Comparison of ENCODE assay signal across 12 cellular contexts in the genomic region with DNA sequence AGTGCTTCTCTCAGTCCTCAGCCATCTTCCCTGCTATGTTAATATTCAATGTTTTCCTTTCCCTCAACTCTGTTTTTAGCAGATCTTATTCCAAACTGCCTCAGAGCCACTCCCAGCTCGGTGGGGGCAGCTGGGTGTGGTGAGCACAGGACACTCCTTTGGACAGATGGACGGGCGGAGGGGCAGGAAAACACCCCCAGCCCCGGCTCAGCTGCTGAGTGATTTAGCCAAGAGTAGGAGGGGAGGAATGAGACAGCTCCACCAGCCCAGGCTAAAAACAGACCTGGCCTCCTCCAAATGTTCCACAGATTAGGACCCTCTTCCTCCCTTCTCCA.
DNase-seq lines count a peak whose midpoint lies in the region; ATAC-seq and TF ChIP-seq lines count a peak whose summit lies in the region.
"Had no signal": no experiment of that assay in that cellular context is flagged by ENCODE, and none has a peak within 500 bp of the region (broad histone marks: within the 10 kb centered on the region; RNA-seq: fewer than 3 reads in every experiment).

No MANE protein-coding gene starts in this region.

- intact Hi-C loops in transverse colon (cut with DNase I; ENCODE audit: low total_unique reads), result no loop called here

- WGBS in transverse colon (ENCODE audit: low coverage in 1 of 2), 2 donors, result 21% methylated on average over 4 of the region's 4 CpGs; no CpG with 5 or more reads in 1 of the 2 donors

- H3K36me3 Mint-ChIP-seq in activated naive CD4-positive, alpha-beta T cell treated with anti-CD3 and anti-CD28 coated beads, Interleukin-2, amount 50 U/mL, for 24 hours, result peaks cover 1% of the 10 kb centered on the region
- H3K36me3 Mint-ChIP-seq in activated CD4-positive, alpha-beta memory T cell treated with anti-CD3 and anti-CD28 coated beads, Interleukin-2, amount 10 ng/mL, durations not matched to agents 7 days and 5 days (ENCODE audit: low read depth), result peaks cover 13% of the 10 kb centered on the region

- H3K36me3 ChIP-seq in iPS-20b (ENCODE audit: insufficient read depth, low read depth, low read length) (no peaks in the 10 kb centered on the region), transverse colon (no peaks in the 10 kb centered on the region)
- H3K36me3 ChIP-seq: BLaER1, prostate gland had no signal

- H3K27me3 ChIP-seq in iPS-20b (ENCODE audit: insufficient read depth, low read length) (no peaks in the 10 kb centered on the region), transverse colon (no peaks in the 10 kb centered on the region)
- H3K27me3 ChIP-seq: BLaER1 had no signal

- POLR2A ChIA-PET in activated CD4-positive, alpha-beta memory T cell treated with anti-CD3 and anti-CD28 coated beads, Interleukin-2, amount 10 ng/mL, durations not matched to agents 7 days and 5 days (lab: Charles Lee), result interaction anchor here (0.7 to 3.8 kb wide), 5 partner anchors 9 to 87 kb away, joined by 3 to 22 read pairs (median 4); partner anchors contain the start of gene CD2

- no peak for ATAC-seq in GM21528 (IDR thresholded peaks at IDR 0.05; ENCODE audit: low FRiP score, unreplicated experiment)

- H3K4me3 ChIP-seq in iPS-20b (ENCODE audit: low read length), result no peak overlapping the region
- H3K4me3 ChIP-seq in transverse colon, result peak overlapping the region in 1 of 4 donors; percentile 5
- H3K4me3 ChIP-seq: BLaER1, prostate gland had no signal

- no peak for TF ChIP-seq POLR2A in transverse colon (IDR thresholded peaks at IDR 0.05)

- no peak for TF ChIP-seq CTCF in transverse colon (IDR thresholded peaks at IDR 0.05)

- 0 out of 2 replicates have a peak overlapping the region, but pooled peaks have one; percentile 8 for H3K9ac ChIP-seq in iPS-20b (ENCODE audit: low read depth, low read length)
- H3K9ac ChIP-seq: BLaER1 had no signal

- CTCF ChIA-PET in activated CD4-positive, alpha-beta memory T cell treated with anti-CD3 and anti-CD28 coated beads, Interleukin-2, amount 10 ng/mL, durations not matched to agents 7 days and 5 days (lab: Charles Lee), result interaction anchor here (2.1 kb wide), 1 partner anchor 88 kb away, joined by 9 read pairs; no protein-coding TSS in a partner anchor

- no peak for DNase-seq in activated naive CD4-positive, alpha-beta T cell (lab: John Stamatoyannopoulos, UW)
- DNase-seq in activated CD4-positive, alpha-beta memory T cell treated with anti-CD3 and anti-CD28 coated beads, Interleukin-2, amount 10 ng/mL, durations not matched to agents 7 days and 5 days, result no peak
- DNase-seq in transverse colon (peak; percentile 65), HT-29 (ENCODE audit: low spot score) (no peak)
- DNase-seq in stimulated activated CD4-positive, alpha-beta T cell treated with anti-CD3 and anti-CD28 coated beads, Interleukin-4, amount 100 ng/mL, for 24 hours, result no peak
- DNase-seq: activated T-cell treated with anti-CD3 and anti-CD28 coated beads for 4 hours, NCI-H1930 had no signal

- in situ Hi-C loops in transverse colon (cut with MboI; ENCODE audit: low pct_ligation_motif_present in 1 of 4, low pct_unique_long_range_greater_than_20kb in 1 of 4, low sequenced_read_pairs in 3 of 4), result no loop called here

- H3K4me3 Mint-ChIP-seq in activated naive CD4-positive, alpha-beta T cell treated with anti-CD3 and anti-CD28 coated beads, Interleukin-2, amount 50 U/mL, for 24 hours, result peak overlapping the region; percentile 31
- no peak overlapping the region for H3K4me3 Mint-ChIP-seq in activated CD4-positive, alpha-beta memory T cell treated with anti-CD3 and anti-CD28 coated beads, Interleukin-2, amount 10 ng/mL, durations not matched to agents 7 days and 5 days

- H3K4me1 Mint-ChIP-seq in activated naive CD4-positive, alpha-beta T cell treated with anti-CD3 and anti-CD28 coated beads, Interleukin-2, amount 50 U/mL, for 24 hours, result peaks cover 47% of the 10 kb centered on the region
- H3K4me1 Mint-ChIP-seq in activated CD4-positive, alpha-beta memory T cell treated with anti-CD3 and anti-CD28 coated beads, Interleukin-2, amount 10 ng/mL, durations not matched to agents 7 days and 5 days, result peaks cover 50% of the 10 kb centered on the region

- no peak overlapping the region for H3K27ac ChIP-seq in iPS-20b (ENCODE audit: low read length)
- H3K27ac ChIP-seq in transverse colon, result peak overlapping the region; percentile 70 to 84 (median 76)
- H3K27ac ChIP-seq: prostate gland had no signal

- peaks cover 11% of the 10 kb centered on the region; the same call in 1 of the 2 replicates for H3K4me1 ChIP-seq in iPS-20b (ENCODE audit: insufficient read depth, low read length)
- peaks cover 7 to 38% (median 25%) of the 10 kb centered on the region in 4 donors for H3K4me1 ChIP-seq in transverse colon
- H3K4me1 ChIP-seq: prostate gland had no signal

- H3K9me3 Mint-ChIP-seq in activated naive CD4-positive, alpha-beta T cell treated with anti-CD3 and anti-CD28 coated beads, Interleukin-2, amount 50 U/mL, for 24 hours, result peaks cover 5% of the 10 kb centered on the region
- peaks cover 7% of the 10 kb centered on the region for H3K9me3 Mint-ChIP-seq in activated CD4-positive, alpha-beta memory T cell treated with anti-CD3 and anti-CD28 coated beads, Interleukin-2, amount 10 ng/mL, durations not matched to agents 7 days and 5 days

- H3K9me3 ChIP-seq in iPS-20b (ENCODE audit: insufficient read depth, low read depth, low read length) (no peaks in the 10 kb centered on the region), transverse colon (no peaks in the 10 kb centered on the region)
- H3K9me3 ChIP-seq: BLaER1, prostate gland had no signal

- peak overlapping the region; percentile 23 for H3K27ac Mint-ChIP-seq in activated naive CD4-positive, alpha-beta T cell treated with anti-CD3 and anti-CD28 coated beads, Interleukin-2, amount 50 U/mL, for 24 hours
- H3K27ac Mint-ChIP-seq in activated CD4-positive, alpha-beta memory T cell treated with anti-CD3 and anti-CD28 coated beads, Interleukin-2, amount 10 ng/mL, durations not matched to agents 7 days and 5 days, result peak overlapping the region; percentile 96

- H3K27me3 Mint-ChIP-seq in activated naive CD4-positive, alpha-beta T cell treated with anti-CD3 and anti-CD28 coated beads, Interleukin-2, amount 50 U/mL, for 24 hours, result no peaks in the 10 kb centered on the region
- no peaks in the 10 kb centered on the region for H3K27me3 Mint-ChIP-seq in activated CD4-positive, alpha-beta memory T cell treated with anti-CD3 and anti-CD28 coated beads, Interleukin-2, amount 10 ng/mL, durations not matched to agents 7 days and 5 days

- TF ChIP-seq EP300 in transverse colon (IDR thresholded peaks at IDR 0.05; ENCODE audit: low read depth), result no peak
